ENCODE assay signal across 8 cellular contexts in the genomic region with DNA sequence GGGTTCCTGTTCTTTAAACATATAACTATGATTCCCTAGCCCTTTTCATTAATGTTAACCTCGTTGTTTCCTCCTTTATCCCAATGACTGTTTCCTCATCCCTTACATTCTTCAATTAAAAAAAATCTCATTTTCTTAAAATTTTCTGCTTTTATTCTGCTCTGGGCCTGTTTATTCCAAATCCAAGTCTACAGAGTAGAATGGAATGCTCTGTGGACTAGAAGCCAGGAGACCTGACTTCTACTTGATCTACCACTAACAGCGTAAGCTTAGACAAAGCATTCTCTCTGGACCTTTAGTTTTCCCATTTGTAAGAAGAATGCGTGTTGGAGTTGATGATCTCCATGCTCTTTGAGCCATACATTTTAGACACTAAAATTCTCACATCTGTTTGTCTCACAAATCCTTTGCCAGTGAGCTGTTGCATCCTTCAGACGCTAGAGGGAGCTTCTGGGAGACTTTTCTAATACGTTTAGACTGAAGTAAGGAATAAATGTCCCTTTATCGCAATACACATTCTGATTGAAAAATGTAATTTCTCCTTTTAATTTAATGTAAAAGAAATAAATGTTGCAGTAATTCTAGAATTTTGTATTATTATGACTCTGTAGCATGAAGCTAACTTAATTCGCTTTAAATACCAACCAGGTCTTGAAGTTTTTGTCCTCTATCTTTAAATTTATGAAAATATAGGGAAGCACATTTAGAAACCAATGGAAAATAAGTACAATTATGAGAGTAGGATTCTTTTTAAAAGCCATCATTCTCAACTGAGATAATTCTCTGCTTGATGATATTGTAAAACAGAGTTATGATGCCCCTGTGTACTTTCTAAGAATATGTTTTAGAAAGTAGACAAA. TPM values are rescaled to one million over a fixed set of nuclear protein-coding genes. Genes with fewer than 3 reads are reported as not detected.
DNase-seq lines count a peak whose midpoint lies in the region; ATAC-seq and TF ChIP-seq lines count a peak whose summit lies in the region.

No MANE protein-coding gene starts in this region.

- H3K36me3 Mint-ChIP-seq in Caco-2 (ENCODE audit: insufficient read depth, unreplicated experiment), result no peaks in the 10 kb centered on the region

- CTCF ChIA-PET in Caco-2 (lab: Charles Lee), result interaction anchor here (1.0 to 1.1 kb wide), 2 partner anchors 164 to 167 kb away, joined by 3 to 13 read pairs; no protein-coding TSS in a partner anchor

- no peak overlapping the region for H3K4me3 Mint-ChIP-seq in Caco-2 (ENCODE audit: unreplicated experiment)

- H3K4me1 ChIP-seq in Caco-2, result no peaks in the 10 kb centered on the region

- H3K4me1 Mint-ChIP-seq in Caco-2 (ENCODE audit: low read depth, unreplicated experiment), result no peaks in the 10 kb centered on the region

- TF ChIP-seq CTCF in Caco-2 (IDR thresholded peaks at IDR 0.05; ENCODE audit: insufficient read depth in 1 of 2, low read depth in 1 of 2, low read length in 1 of 2, severe bottlenecking in 1 of 2, unreplicated experiment in 1 of 2) (peak; percentile 80 to 88), WI38 (IDR thresholded peaks at IDR 0.05; ENCODE audit: low read depth, low read length) (peak; percentile 84)

- H3K9me3 ChIP-seq in Caco-2, result no peaks in the 10 kb centered on the region

- intact Hi-C loops in Caco-2 (cut with micrococcal nuclease; ENCODE audit: unreplicated experiment), result loop anchor here (1.0 kb wide), 1 partner anchor 167 kb away; no protein-coding TSS in a partner anchor

- no peak overlapping the region for H3K27ac Mint-ChIP-seq in Caco-2 (ENCODE audit: unreplicated experiment)

- no peaks in the 10 kb centered on the region for H3K27me3 ChIP-seq in Caco-2 (replicated peaks; ENCODE audit: control insufficient read depth, insufficient read depth, low read length)

- DNase-seq in Caco-2, result peak; percentile 51 to 57
- peak; percentile 66 to 67 for DNase-seq in NCI-H2081 (lab: John Stamatoyannopoulos, UW)
- peak; percentile 12 for DNase-seq in germinal center (ENCODE audit: low spot score)
- peak; percentile 40 for DNase-seq in retina
- no peak for DNase-seq in GF-D8 (lab: John Stamatoyannopoulos, UW)

- POLR2A ChIA-PET in Caco-2 (lab: Charles Lee), result no interaction called here

- ATAC-seq in GM18858 (IDR thresholded peaks at IDR 0.05; ENCODE audit: unreplicated experiment) (peak; percentile 79), HG03066 (IDR thresholded peaks at IDR 0.05; ENCODE audit: low read depth, unreplicated experiment) (peak; percentile 69)

- H3K9me3 Mint-ChIP-seq in Caco-2 (ENCODE audit: unreplicated experiment), result no peaks in the 10 kb centered on the region

- H3K27me3 Mint-ChIP-seq in Caco-2 (ENCODE audit: insufficient read depth, unreplicated experiment), result peaks cover 12% of the 10 kb centered on the region

- no TSS peak for BruUV-seq in Caco-2 (replicated peaks; lab: Mats Ljungman, UMichigan)

- H3K36me3 ChIP-seq in Caco-2 (ENCODE audit: control insufficient read depth, insufficient read depth, low read length), result no peaks in the 10 kb centered on the region

- H3K4me3 ChIP-seq in Caco-2 (ENCODE audit: low read depth, low read length) (no peak overlapping the region), WI38 (ENCODE audit: low read depth, low read length) (no peak overlapping the region)

RNA-seq across cellular contexts. Expression of gene GMNC, which starts 21.7 kb away (rescaled TPM):
- total RNA-seq in Caco-2 (2022), result not detected in 2 replicates
